In the genomic region with DNA sequence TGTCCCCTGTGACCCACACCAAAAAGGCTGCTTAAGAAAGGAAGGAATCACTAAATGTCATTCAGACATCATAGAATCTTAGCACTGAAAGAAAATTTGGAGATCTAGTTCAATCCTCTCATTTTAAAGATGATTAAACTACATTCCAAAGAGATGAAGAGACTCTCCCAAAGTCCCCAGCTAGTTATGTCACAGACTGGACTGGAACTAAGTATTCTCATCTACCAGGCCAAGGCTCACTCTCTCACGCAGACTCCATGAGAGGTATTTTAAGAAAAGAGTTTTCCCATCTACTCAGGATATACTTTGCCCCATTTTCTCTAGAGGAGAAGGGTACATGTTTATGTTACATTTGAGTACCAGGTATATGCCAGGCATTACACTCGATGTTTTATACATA, we compare ENCODE assay signal across 11 cellular contexts. TPM values are rescaled to one million over a fixed set of nuclear protein-coding genes. Genes with fewer than 3 reads are reported as not detected.
DNase-seq lines count a peak whose midpoint lies in the region; ATAC-seq and TF ChIP-seq lines count a peak whose summit lies in the region.
"Had no signal": no experiment of that assay in that cellular context is flagged by ENCODE, and none has a peak within 500 bp of the region (broad histone marks: within the 10 kb centered on the region; RNA-seq: fewer than 3 reads in every experiment).

No MANE protein-coding gene starts in this region.

- no peak overlapping the region for H3K4me3 Mint-ChIP-seq in T-helper 1 cell treated with Interleukin-12 subunit alpha and Interleukin-12 subunit beta and Interleukin-4 antibody, amounts not matched to agents 30 μg/mL and 1 μg/mL, for 36 hours
- H3K4me3 Mint-ChIP-seq in T-helper 17 cell (no peak overlapping the region), immature natural killer cell (no peak overlapping the region)

- H3K4me3 ChIP-seq in fibroblast of mammary gland (ENCODE audit: control insufficient read depth, low read depth, low read length) (no peak overlapping the region), tibial artery (no peak overlapping the region)

- H3K27me3 ChIP-seq in tibial artery, result no peaks in the 10 kb centered on the region

- no peaks in the 10 kb centered on the region for H3K9me3 ChIP-seq in T-helper 17 cell (ENCODE audit: control insufficient read depth, low read length, poor library complexity, severe bottlenecking)
- no peaks in the 10 kb centered on the region for H3K9me3 ChIP-seq in tibial artery

- no peaks in the 10 kb centered on the region for H3K9me3 Mint-ChIP-seq in T-helper 1 cell treated with Interleukin-12 subunit alpha and Interleukin-12 subunit beta and Interleukin-4 antibody, amounts not matched to agents 30 μg/mL and 1 μg/mL, for 36 hours
- H3K9me3 Mint-ChIP-seq in immature natural killer cell, result no peaks in the 10 kb centered on the region

- ATAC-seq in T-helper 17 cell, result no peak
- no peak for ATAC-seq in HG03045 (IDR thresholded peaks at IDR 0.05; ENCODE audit: unreplicated experiment)

- peak overlapping the region; percentile 18 for H3K27ac Mint-ChIP-seq in T-helper 1 cell treated with Interleukin-12 subunit alpha and Interleukin-12 subunit beta and Interleukin-4 antibody, amounts not matched to agents 30 μg/mL and 1 μg/mL, for 36 hours
- peak overlapping the region; percentile 32 for H3K27ac Mint-ChIP-seq in T-helper 17 cell
- H3K27ac Mint-ChIP-seq in immature natural killer cell, result no peak overlapping the region

- peaks cover 0 to 19% (median 0%) of the 10 kb centered on the region in 4 donors for H3K4me1 ChIP-seq in tibial artery

- no peak for TF ChIP-seq CTCF in fibroblast of mammary gland (conservative IDR thresholded peaks at IDR 0.05; ENCODE audit: control insufficient read depth, insufficient read depth, low read depth, low read length)
- no peak for TF ChIP-seq CTCF in tibial artery (IDR thresholded peaks at IDR 0.05)

- DNase-seq in T-helper 1 cell (no peak), T-helper 17 cell (no peak), fibroblast of mammary gland (ENCODE audit: low read depth) (peak; percentile 35), tibial artery (no peak), glomerular visceral epithelial cell (ENCODE audit: extremely low spot score) (no peak), immature natural killer cell (no peak)
- DNase-seq: NCI-H2029 treated with DMSO at 0.1 percent for 48 hours had no signal

- no peaks in the 10 kb centered on the region for H3K36me3 Mint-ChIP-seq in T-helper 1 cell treated with Interleukin-12 subunit alpha and Interleukin-12 subunit beta and Interleukin-4 antibody, amounts not matched to agents 30 μg/mL and 1 μg/mL, for 36 hours (ENCODE audit: low read depth)
- H3K36me3 Mint-ChIP-seq in T-helper 17 cell (ENCODE audit: low read depth) (peaks cover 2% of the 10 kb centered on the region), immature natural killer cell (no peaks in the 10 kb centered on the region)

- H3K27me3 Mint-ChIP-seq in T-helper 1 cell treated with Interleukin-12 subunit alpha and Interleukin-12 subunit beta and Interleukin-4 antibody, amounts not matched to agents 30 μg/mL and 1 μg/mL, for 36 hours (ENCODE audit: low read depth), result peaks cover 34% of the 10 kb centered on the region
- H3K27me3 Mint-ChIP-seq in T-helper 17 cell, result peaks cover 49% of the 10 kb centered on the region
- peaks cover 2 to 4% (median 3%) of the 10 kb centered on the region in 3 donors for H3K27me3 Mint-ChIP-seq in immature natural killer cell (ENCODE audit: low read depth in 3 of 3)

- peak overlapping the region; percentile 1 to 53 for H3K27ac ChIP-seq in tibial artery
- H3K27ac ChIP-seq: 22Rv1, C4-2B had no signal

- H3K36me3 ChIP-seq in tibial artery, result no peaks in the 10 kb centered on the region

- no peaks in the 10 kb centered on the region for H3K4me1 Mint-ChIP-seq in T-helper 1 cell treated with Interleukin-12 subunit alpha and Interleukin-12 subunit beta and Interleukin-4 antibody, amounts not matched to agents 30 μg/mL and 1 μg/mL, for 36 hours (ENCODE audit: low read depth)
- H3K4me1 Mint-ChIP-seq in T-helper 17 cell (peaks cover 3% of the 10 kb centered on the region), immature natural killer cell (no peaks in the 10 kb centered on the region)

- intact Hi-C loops in tibial artery (cut with DNase I; ENCODE audit: low total_unique reads), result loop anchor here (10.0 kb wide), 1 partner anchor 240 kb away; no protein-coding TSS in a partner anchor

RNA-seq across cellular contexts. Expression of a gene that starts 6.9 kb away (rescaled TPM):
- total RNA-seq in T-helper 17 cell, result not detected
- polyA plus RNA-seq in immature natural killer cell, result not detected

Comparison
In these comparisons a context has a peak if more than half of its experiments do, and no peak if none do; other contexts are left out.
1. H3K27ac Mint-ChIP-seq: peak in T-helper 1 cell treated with Interleukin-12 subunit alpha and Interleukin-12 subunit beta and Interleukin-4 antibody, amounts not matched to agents 30 μg/mL and 1 μg/mL, for 36 hours (single experiment) and T-helper 17 cell (single experiment); none in immature natural killer cell (0 of 6).